ENCODE assay signal across 1 cellular context in the genomic region with DNA sequence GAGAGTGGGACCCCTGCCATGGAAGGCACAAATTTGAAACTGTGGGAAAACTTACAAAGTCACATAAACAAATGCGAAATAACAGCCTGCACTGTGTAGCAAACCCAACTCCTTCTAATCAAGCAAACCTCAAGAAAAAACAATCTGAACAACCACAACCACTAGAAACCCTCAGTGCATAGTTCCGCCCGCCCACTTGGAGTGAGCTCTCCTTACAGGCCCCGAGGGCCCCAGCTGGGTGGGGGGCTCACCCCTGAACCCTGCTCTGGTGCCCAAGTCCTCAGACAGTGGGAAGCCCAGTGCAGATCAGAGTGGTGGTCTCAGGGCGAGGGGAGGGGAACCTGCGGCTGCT.
TF ChIP-seq lines count a peak whose summit lies in the region.

No MANE protein-coding gene starts in this region.

TF ChIP-seq in HepG2, 621 proteins besides CTCF, POLR2A, EP300 and RAD21:
- TF ChIP-seq ZNF747 (CRISPR knock-in tag; IDR thresholded peaks at IDR 0.05; ENCODE audit: borderline replicate concordance), result 0 out of 2 replicates have a peak, but pooled peaks have one; percentile 4
- peak; percentile 6; the same call in 1 of the 2 replicates for TF ChIP-seq ZNF709 (CRISPR knock-in tag; IDR thresholded peaks at IDR 0.05)
- no peak for TF ChIP-seq ZNF329 (CRISPR knock-in tag; IDR thresholded peaks at IDR 0.05; ENCODE audit: low read depth)
- TF ChIP-seq, protein P1, sequence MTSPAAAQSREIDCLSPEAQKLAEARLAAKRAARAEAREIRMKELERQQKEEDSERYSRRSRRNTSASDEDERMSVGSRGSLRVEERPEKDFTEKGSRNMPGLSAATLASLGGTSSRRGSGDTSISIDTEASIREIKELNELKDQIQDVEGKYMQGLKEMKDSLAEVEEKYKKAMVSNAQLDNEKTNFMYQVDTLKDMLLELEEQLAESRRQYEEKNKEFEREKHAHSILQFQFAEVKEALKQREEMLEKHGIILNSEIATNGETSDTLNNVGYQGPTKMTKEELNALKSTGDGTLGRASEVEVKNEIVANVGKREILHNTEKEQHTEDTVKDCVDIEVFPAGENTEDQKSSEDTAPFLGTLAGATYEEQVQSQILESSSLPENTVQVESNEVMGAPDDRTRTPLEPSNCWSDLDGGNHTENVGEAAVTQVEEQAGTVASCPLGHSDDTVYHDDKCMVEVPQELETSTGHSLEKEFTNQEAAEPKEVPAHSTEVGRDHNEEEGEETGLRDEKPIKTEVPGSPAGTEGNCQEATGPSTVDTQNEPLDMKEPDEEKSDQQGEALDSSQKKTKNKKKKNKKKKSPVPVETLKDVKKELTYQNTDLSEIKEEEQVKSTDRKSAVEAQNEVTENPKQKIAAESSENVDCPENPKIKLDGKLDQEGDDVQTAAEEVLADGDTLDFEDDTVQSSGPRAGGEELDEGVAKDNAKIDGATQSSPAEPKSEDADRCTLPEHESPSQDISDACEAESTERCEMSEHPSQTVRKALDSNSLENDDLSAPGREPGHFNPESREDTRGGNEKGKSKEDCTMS (CRISPR knock-in tag; conservative IDR thresholded peaks at IDR 0.05), result no peak
- TF ChIP-seq U2AF1 (optimal IDR thresholded peaks at IDR 0.05; ENCODE audit: low read depth, low read length), result peak; percentile 36
- no peak for TF ChIP-seq ATF7 (IDR thresholded peaks at IDR 0.05)
- TF ChIP-seq ATF7 (CRISPR knock-in tag; IDR thresholded peaks at IDR 0.05), result no peak
- no peak for TF ChIP-seq SNAPC4 (CRISPR knock-in tag; IDR thresholded peaks at IDR 0.05)
- no peak for TF ChIP-seq UBTF (CRISPR knock-in tag; IDR thresholded peaks at IDR 0.05)
- TF ChIP-seq NFE2 (CRISPR knock-in tag; IDR thresholded peaks at IDR 0.05), result no peak
- no peak for TF ChIP-seq ZNF614 (CRISPR knock-in tag; IDR thresholded peaks at IDR 0.05; ENCODE audit: borderline replicate concordance)
- TF ChIP-seq PLSCR1 (CRISPR knock-in tag; IDR thresholded peaks at IDR 0.05; ENCODE audit: borderline replicate concordance), result 0 out of 2 replicates have a peak, but pooled peaks have one; percentile 26
- TF ChIP-seq RBM22 (optimal IDR thresholded peaks at IDR 0.05; ENCODE audit: low read length), result no peak
- no peak for TF ChIP-seq TFDP1 (CRISPR knock-in tag; IDR thresholded peaks at IDR 0.05; ENCODE audit: borderline replicate concordance)
- TF ChIP-seq NFRKB (IDR thresholded peaks at IDR 0.05), result no peak
- TF ChIP-seq, protein P2, sequence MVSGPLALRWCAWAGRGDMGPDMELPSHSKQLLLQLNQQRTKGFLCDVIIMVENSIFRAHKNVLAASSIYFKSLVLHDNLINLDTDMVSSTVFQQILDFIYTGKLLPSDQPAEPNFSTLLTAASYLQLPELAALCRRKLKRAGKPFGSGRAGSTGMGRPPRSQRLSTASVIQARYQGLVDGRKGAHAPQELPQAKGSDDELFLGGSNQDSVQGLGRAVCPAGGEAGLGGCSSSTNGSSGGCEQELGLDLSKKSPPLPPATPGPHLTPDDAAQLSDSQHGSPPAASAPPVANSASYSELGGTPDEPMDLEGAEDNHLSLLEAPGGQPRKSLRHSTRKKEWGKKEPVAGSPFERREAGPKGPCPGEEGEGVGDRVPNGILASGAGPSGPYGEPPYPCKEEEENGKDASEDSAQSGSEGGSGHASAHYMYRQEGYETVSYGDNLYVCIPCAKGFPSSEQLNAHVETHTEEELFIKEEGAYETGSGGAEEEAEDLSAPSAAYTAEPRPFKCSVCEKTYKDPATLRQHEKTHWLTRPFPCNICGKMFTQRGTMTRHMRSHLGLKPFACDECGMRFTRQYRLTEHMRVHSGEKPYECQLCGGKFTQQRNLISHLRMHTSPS (CRISPR knock-in tag; IDR thresholded peaks at IDR 0.05; ENCODE audit: low read depth), result no peak
- no peak for TF ChIP-seq ZNF281 (CRISPR knock-in tag; IDR thresholded peaks at IDR 0.05; ENCODE audit: borderline replicate concordance)
- no peak for TF ChIP-seq KDM2A (CRISPR knock-in tag; IDR thresholded peaks at IDR 0.05; ENCODE audit: borderline replicate concordance, low read depth)
- TF ChIP-seq RXRA (CRISPR knock-in tag; IDR thresholded peaks at IDR 0.05), result no peak
- no peak for TF ChIP-seq ZBTB37 (CRISPR knock-in tag; IDR thresholded peaks at IDR 0.05)
- no peak for TF ChIP-seq RFX1 (IDR thresholded peaks at IDR 0.05)
- TF ChIP-seq, protein P3, sequence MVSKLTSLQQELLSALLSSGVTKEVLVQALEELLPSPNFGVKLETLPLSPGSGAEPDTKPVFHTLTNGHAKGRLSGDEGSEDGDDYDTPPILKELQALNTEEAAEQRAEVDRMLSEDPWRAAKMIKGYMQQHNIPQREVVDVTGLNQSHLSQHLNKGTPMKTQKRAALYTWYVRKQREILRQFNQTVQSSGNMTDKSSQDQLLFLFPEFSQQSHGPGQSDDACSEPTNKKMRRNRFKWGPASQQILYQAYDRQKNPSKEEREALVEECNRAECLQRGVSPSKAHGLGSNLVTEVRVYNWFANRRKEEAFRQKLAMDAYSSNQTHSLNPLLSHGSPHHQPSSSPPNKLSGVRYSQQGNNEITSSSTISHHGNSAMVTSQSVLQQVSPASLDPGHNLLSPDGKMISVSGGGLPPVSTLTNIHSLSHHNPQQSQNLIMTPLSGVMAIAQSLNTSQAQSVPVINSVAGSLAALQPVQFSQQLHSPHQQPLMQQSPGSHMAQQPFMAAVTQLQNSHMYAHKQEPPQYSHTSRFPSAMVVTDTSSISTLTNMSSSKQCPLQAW (CRISPR knock-in tag; IDR thresholded peaks at IDR 0.05), result peak; percentile 5; the same call in 1 of the 2 replicates
- no peak for TF ChIP-seq FOXC1 (CRISPR knock-in tag; IDR thresholded peaks at IDR 0.05; ENCODE audit: borderline replicate concordance)
- TF ChIP-seq ATF7-NPFF (CRISPR knock-in tag; IDR thresholded peaks at IDR 0.05; ENCODE audit: low read depth), result 0 out of 2 replicates have a peak, but pooled peaks have one; percentile 3
- TF ChIP-seq RFX3 (CRISPR knock-in tag; IDR thresholded peaks at IDR 0.05), result no peak
- TF ChIP-seq EED (CRISPR knock-in tag; IDR thresholded peaks at IDR 0.05), result no peak
